Comparison of ENCODE assay signal across 32 cellular contexts in genomic region chr1:78718566-78718965, GRCh38.
DNase-seq lines count a peak whose midpoint lies in the region; ATAC-seq and TF ChIP-seq lines count a peak whose summit lies in the region.
"Had no signal": no experiment of that assay in that cellular context is flagged by ENCODE, and none has a peak within 500 bp of the region (broad histone marks: within the 10 kb centered on the region; RNA-seq: fewer than 3 reads in every experiment).

No MANE protein-coding gene starts in this region.

- no peak overlapping the region for H3K4ac ChIP-seq in mesenchymal stem cell (ENCODE audit: low read depth in 1 of 2, low read length in 2 of 2)

- H3K4me3 ChIP-seq in ACC112 (ENCODE audit: low read depth, low read length) (no peak overlapping the region), astrocyte of the spinal cord (ENCODE audit: low read depth, low read length) (no peak overlapping the region), mesenchymal stem cell (ENCODE audit: insufficient read depth in 1 of 2, low read depth in 1 of 2, low read length in 2 of 2) (no peak overlapping the region)
- H3K4me3 ChIP-seq: breast epithelium, ovary, stomach, uterus had no signal

- no peak overlapping the region for H3K14ac ChIP-seq in mesenchymal stem cell (ENCODE audit: low read length in 2 of 2)

- H2AK5ac ChIP-seq in mesenchymal stem cell (ENCODE audit: low read length, severe bottlenecking): no peak overlapping the region

- no peak overlapping the region for H3K9ac ChIP-seq in mesenchymal stem cell (ENCODE audit: low read length)

- peaks cover 5% of the 10 kb centered on the region for H3K9me3 ChIP-seq in mesenchymal stem cell (ENCODE audit: control insufficient read depth, low read length)
- H3K9me3 ChIP-seq in T-helper 17 cell (ENCODE audit: control insufficient read depth, low read length, poor library complexity, severe bottlenecking): no peaks in the 10 kb centered on the region
- H3K9me3 ChIP-seq: breast epithelium, ovary, stomach, uterus had no signal

- H3K4me2 ChIP-seq in mesenchymal stem cell (ENCODE audit: low read length, poor library complexity, severe bottlenecking): no peak overlapping the region

- H2BK5ac ChIP-seq in mesenchymal stem cell (ENCODE audit: low read depth, low read length, poor library complexity, severe bottlenecking): no peak overlapping the region

- no peaks in the 10 kb centered on the region for H3K79me2 ChIP-seq in ACC112 (ENCODE audit: control insufficient read depth, insufficient read depth, low read length, unreplicated experiment)

- H3K18ac ChIP-seq in mesenchymal stem cell (ENCODE audit: low read depth in 1 of 2, low read length in 2 of 2): no peak overlapping the region

- no peak overlapping the region for H3K4me3 Mint-ChIP-seq in T-helper 17 cell
- H3K4me3 Mint-ChIP-seq: activated CD8-positive, alpha-beta T cell treated with anti-CD3 and anti-CD28 coated beads for 36 hours; activated naive CD4-positive, alpha-beta T cell treated with anti-CD3 and anti-CD28 coated beads, Interleukin-2, amount 10 ng/mL, durations not matched to agents 7 days and 5 days; activated T-helper 17 cell treated with anti-CD3 and anti-CD28 coated beads, Interleukin-2, amount 50 U/mL, for 72 hours; CD8-positive, alpha-beta memory T cell; HFFc6; nephron progenitor cell; T-helper 2 cell treated with Interferon-gamma antibody and Interleukin-4, amounts not matched to agents 5 μg/mL and 100 μg/mL, for 36 hours had no signal

- no peak for TF ChIP-seq CTCF in astrocyte of the spinal cord (IDR thresholded peaks at IDR 0.05; ENCODE audit: low read depth, low read length)

- H3K36me3 ChIP-seq in ACC112 (ENCODE audit: insufficient read depth, low read length) (no peaks in the 10 kb centered on the region; the same call in 1 of the 2 replicates), mesenchymal stem cell (ENCODE audit: control insufficient read depth in 1 of 2, insufficient read depth in 2 of 2, low read depth in 1 of 2, low read length in 2 of 2) (no peaks in the 10 kb centered on the region)
- H3K36me3 ChIP-seq: breast epithelium, ovary, stomach, uterus had no signal

- no peak overlapping the region for H3K23ac ChIP-seq in mesenchymal stem cell (ENCODE audit: low read length in 2 of 2)

- H3K27me3 ChIP-seq in ACC112 (ENCODE audit: insufficient read depth, low read length): no peaks in the 10 kb centered on the region
- H3K27me3 ChIP-seq in mesenchymal stem cell (ENCODE audit: control insufficient read depth in 1 of 2, insufficient read depth in 1 of 2, low read length in 2 of 2): no peaks in the 10 kb centered on the region
- H3K27me3 ChIP-seq: breast epithelium, ovary, stomach, uterus had no signal

- H4K8ac ChIP-seq in mesenchymal stem cell (ENCODE audit: low read length): no peak overlapping the region

- H4K91ac ChIP-seq in mesenchymal stem cell (ENCODE audit: low read length): no peak overlapping the region

- 37% methylated on average over 2 of the region's 2 CpGs for WGBS in mesenchymal stem cell

- no peak overlapping the region for H3K27ac ChIP-seq in ACC112 (ENCODE audit: low read depth, low read length)
- peak overlapping the region; percentile 56 for H3K27ac ChIP-seq in mesenchymal stem cell (ENCODE audit: low read length, poor library complexity, severe bottlenecking)
- H3K27ac ChIP-seq: breast epithelium, ovary, stomach, uterus had no signal

- peaks cover 69% of the 10 kb centered on the region for H3K4me1 ChIP-seq in ACC112 (ENCODE audit: control insufficient read depth, insufficient read depth, low read length, unreplicated experiment)
- peaks cover 2% of the 10 kb centered on the region for H3K4me1 ChIP-seq in mesenchymal stem cell (ENCODE audit: control insufficient read depth, insufficient read depth, low read depth, low read length)
- H3K4me1 ChIP-seq: breast epithelium, stomach, uterus had no signal

- in situ Hi-C loops in astrocyte of the spinal cord (cut with HindIII; ENCODE audit: low sequenced_read_pairs): no loop called here

- H2BK120ac ChIP-seq in mesenchymal stem cell (ENCODE audit: low read depth, low read length): no peak overlapping the region

- H3K27me3 Mint-ChIP-seq in T-helper 17 cell: peaks cover 18% of the 10 kb centered on the region

- H2AFZ ChIP-seq in ACC112 (ENCODE audit: low read length, unreplicated experiment) (peak overlapping the region; percentile 28), mesenchymal stem cell (ENCODE audit: low read depth, low read length) (no peak overlapping the region)

- H2BK15ac ChIP-seq in mesenchymal stem cell (ENCODE audit: low read depth, poor library complexity, severe bottlenecking): no peak overlapping the region

- H3K36me3 Mint-ChIP-seq in T-helper 17 cell (ENCODE audit: low read depth): no peaks in the 10 kb centered on the region
- H3K36me3 Mint-ChIP-seq: activated naive CD4-positive, alpha-beta T cell treated with anti-CD3 and anti-CD28 coated beads, Interleukin-2, amount 10 ng/mL, durations not matched to agents 7 days and 5 days; CD8-positive, alpha-beta memory T cell had no signal

- ATAC-seq in HG02588 (IDR thresholded peaks at IDR 0.05; ENCODE audit: unreplicated experiment) (no peak), T-helper 17 cell (no peak)
- ATAC-seq: activated CD8-positive, alpha-beta T cell treated with anti-CD3 and anti-CD28 coated beads for 36 hours; activated T-helper 17 cell treated with anti-CD3 and anti-CD28 coated beads, Interleukin-2, amount 50 U/mL, for 72 hours; left lobe of liver; Right ventricle myocardium inferior had no signal

- H2BK12ac ChIP-seq in mesenchymal stem cell (ENCODE audit: low read length in 2 of 2): no peak overlapping the region

- no peak overlapping the region for H3K27ac Mint-ChIP-seq in T-helper 17 cell
- H3K27ac Mint-ChIP-seq: activated CD8-positive, alpha-beta T cell treated with anti-CD3 and anti-CD28 coated beads for 36 hours; activated naive CD4-positive, alpha-beta T cell treated with anti-CD3 and anti-CD28 coated beads, Interleukin-2, amount 10 ng/mL, durations not matched to agents 7 days and 5 days; activated T-helper 17 cell treated with anti-CD3 and anti-CD28 coated beads, Interleukin-2, amount 50 U/mL, for 72 hours; CD8-positive, alpha-beta memory T cell; HFFc6; nephron progenitor cell; T-helper 2 cell treated with Interferon-gamma antibody and Interleukin-4, amounts not matched to agents 5 μg/mL and 100 μg/mL, for 36 hours had no signal

- no peaks in the 10 kb centered on the region for H3K79me1 ChIP-seq in mesenchymal stem cell (replicated peaks; ENCODE audit: low read length, poor library complexity, severe bottlenecking)

- DNase-seq in HT1080 (ENCODE audit: low read depth): peak; percentile 35
- peak; percentile 50 for DNase-seq in astrocyte of the spinal cord (ENCODE audit: low read depth, low spot score)
- DNase-seq in mesenchymal stem cell: peak; percentile 26
- no peak for DNase-seq in stimulated activated CD4-positive, alpha-beta T cell treated with anti-CD3 and anti-CD28 coated beads, Interleukin-12 subunit alpha, Interleukin-12 subunit beta, amount 100 ng/mL, for 4 hours
- no peak for DNase-seq in COLO829 (ENCODE audit: low spot score)
- DNase-seq in T-helper 17 cell: no peak
- DNase-seq: activated CD4-positive, CD25-positive, alpha-beta regulatory T cell treated with anti-CD3 and anti-CD28 coated beads, Interleukin-2, amount 50 U/mL, for 72 hours; activated CD8-positive, alpha-beta T cell treated with anti-CD3 and anti-CD28 coated beads for 36 hours; activated naive CD4-positive, alpha-beta T cell treated with anti-CD3 and anti-CD28 coated beads, Interleukin-2, amount 10 ng/mL, durations not matched to agents 7 days and 5 days; CD8-positive, alpha-beta memory T cell; DMS153; HFFc6; KG1; MM.1S; NCI-H1417 treated with DMSO at 0.1 percent for 48 hours; NCI-H2081 treated with DMSO at 0.1 percent for 48 hours; NCI-H2227 treated with DMSO at 0.1 percent for 48 hours; NCI-H526 treated with DMSO at 0.1 percent for 48 hours; nephron progenitor cell; NK-92 treated with Interleukin-12 subunit alpha and Interleukin-12 subunit beta, amount 100 ng/mL, for 24 hours; ovary; retina; small intestine; stomach; uterus had no signal

- H3K4me1 Mint-ChIP-seq in T-helper 17 cell: no peaks in the 10 kb centered on the region
- H3K4me1 Mint-ChIP-seq: activated naive CD4-positive, alpha-beta T cell treated with anti-CD3 and anti-CD28 coated beads, Interleukin-2, amount 10 ng/mL, durations not matched to agents 7 days and 5 days; activated T-helper 17 cell treated with anti-CD3 and anti-CD28 coated beads, Interleukin-2, amount 50 U/mL, for 72 hours; CD8-positive, alpha-beta memory T cell had no signal

Comparison
In these comparisons a context has a peak if more than half of its experiments do, and no peak if none do; other contexts are left out.
1. DNase-seq: peak in HT1080 (single experiment), astrocyte of the spinal cord (single experiment) and mesenchymal stem cell (single experiment); none in stimulated activated CD4-positive, alpha-beta T cell treated with anti-CD3 and anti-CD28 coated beads, Interleukin-12 subunit alpha, Interleukin-12 subunit beta, amount 100 ng/mL, for 4 hours (single experiment), COLO829 (single experiment) and T-helper 17 cell (0 of 3).